Comparison of ENCODE assay signal across 16 cellular contexts in the genomic region with DNA sequence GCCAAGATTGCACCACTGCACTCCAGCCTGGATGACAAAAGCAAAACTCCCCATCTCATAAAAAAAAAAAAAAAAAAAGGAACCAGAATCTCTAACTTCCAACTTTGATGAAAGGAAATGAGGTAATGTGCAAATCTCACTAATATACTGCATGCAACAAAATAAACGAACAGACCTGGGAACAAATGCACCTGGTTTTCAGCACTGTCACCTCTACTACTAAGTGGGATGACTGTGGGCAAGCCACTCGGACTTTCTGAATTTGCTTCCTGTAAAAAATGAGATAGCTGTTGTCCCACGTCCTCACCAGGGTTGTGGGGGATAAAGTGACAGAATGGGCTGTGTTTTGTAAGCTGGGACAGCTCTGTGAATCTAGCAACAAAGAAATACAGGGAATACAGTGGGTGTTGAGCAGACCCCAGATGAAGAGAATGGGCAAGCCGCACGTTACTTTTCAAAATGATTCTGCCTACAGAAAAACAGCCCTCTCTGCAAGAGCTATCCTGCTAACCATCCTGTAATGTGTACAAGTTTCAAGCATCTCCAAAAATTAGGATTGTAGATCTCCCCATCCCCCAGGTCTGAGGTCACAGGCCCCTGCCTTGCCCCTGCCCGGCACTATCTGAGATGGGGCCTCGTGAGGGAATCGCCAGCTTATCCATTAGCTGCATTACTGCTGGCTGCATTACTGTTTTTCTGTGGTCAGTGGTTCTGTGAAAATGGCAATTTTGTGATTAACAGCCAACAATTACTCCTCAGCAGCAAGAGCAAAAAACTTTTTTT.
DNase-seq lines count a peak whose midpoint lies in the region; ATAC-seq and TF ChIP-seq lines count a peak whose summit lies in the region.
"Had no signal": no experiment of that assay in that cellular context is flagged by ENCODE, and none has a peak within 500 bp of the region (broad histone marks: within the 10 kb centered on the region; RNA-seq: fewer than 3 reads in every experiment).

No MANE protein-coding gene starts in this region.

- peaks cover 16% of the 10 kb centered on the region for H3K36me3 ChIP-seq in IMR-90 (ENCODE audit: control insufficient read depth, insufficient read depth, low read length)
- peaks cover 0 to 16% of the 10 kb centered on the region in 2 donors for H3K36me3 ChIP-seq in gastroesophageal sphincter

- 100% methylated on average over 2 of the region's 8 CpGs; no CpG with 5 or more reads in 1 of the 2 experiments for WGBS in IMR-90 (ENCODE audit: extremely low coverage in 2 of 2, insufficient read length in 1 of 2), 2 experiments
- 70 to 75% methylated on average over 5 to 8 of the region's 8 CpGs for WGBS in gastroesophageal sphincter (ENCODE audit: low coverage in 1 of 2), 2 donors

- H3K23ac ChIP-seq in IMR-90 (ENCODE audit: low read depth, low read length) = no peak overlapping the region

- no peak overlapping the region for H4K5ac ChIP-seq in IMR-90 (ENCODE audit: low read depth, low read length)

- no peak overlapping the region for H2BK120ac ChIP-seq in IMR-90 (ENCODE audit: low read depth, low read length)

- no peak overlapping the region for H4K91ac ChIP-seq in IMR-90 (ENCODE audit: insufficient read depth, low read depth, low read length)

- ATAC-seq in IMR-90 (ENCODE audit: low read depth) = no peak
- ATAC-seq in gastroesophageal sphincter = no peak
- ATAC-seq in GM21367 (IDR thresholded peaks at IDR 0.05; ENCODE audit: unreplicated experiment) = no peak
- ATAC-seq: PC-3, psoas muscle had no signal

- no peak overlapping the region for H3K4me3 Mint-ChIP-seq in CD14-positive monocyte
- no peak overlapping the region for H3K4me3 Mint-ChIP-seq in activated CD4-positive, alpha-beta memory T cell treated with anti-CD3 and anti-CD28 coated beads, Interleukin-2, amount 10 ng/mL, durations not matched to agents 7 days and 5 days
- H3K4me3 Mint-ChIP-seq: B cell had no signal

- H4K20me1 ChIP-seq in IMR-90 (ENCODE audit: insufficient read depth, low read length) = peaks cover 22% of the 10 kb centered on the region

- no peak overlapping the region for H2BK20ac ChIP-seq in IMR-90 (ENCODE audit: low read depth, low read length)

- in situ Hi-C loops in IMR-90 (cut with MboI; ENCODE audit: low sequenced_read_pairs) = no loop called here

- CTCF ChIA-PET in IMR-90 (lab: Yijun Ruan, JAX) = interaction anchor here (1.3 kb wide), 1 partner anchor 10 kb away, joined by 4 read pairs; no protein-coding TSS in a partner anchor
- CTCF ChIA-PET in activated CD4-positive, alpha-beta memory T cell treated with anti-CD3 and anti-CD28 coated beads, Interleukin-2, amount 10 ng/mL, durations not matched to agents 7 days and 5 days (lab: Charles Lee) = no interaction called here

- no peak overlapping the region for H3K27ac ChIP-seq in IMR-90 (ENCODE audit: insufficient read depth, low read length)
- H3K27ac ChIP-seq in gastroesophageal sphincter = peak overlapping the region in 3 of 4 donors; percentile 38 to 89 (median 45)
- H3K27ac ChIP-seq: cardiac muscle cell, upper lobe of left lung had no signal

- H3K36me3 Mint-ChIP-seq in CD14-positive monocyte = peaks cover 11% of the 10 kb centered on the region in 2 donors
- peaks cover 14% of the 10 kb centered on the region for H3K36me3 Mint-ChIP-seq in activated CD4-positive, alpha-beta memory T cell treated with anti-CD3 and anti-CD28 coated beads, Interleukin-2, amount 10 ng/mL, durations not matched to agents 7 days and 5 days (ENCODE audit: low read depth)

- no peak overlapping the region for H3K9ac ChIP-seq in IMR-90 (ENCODE audit: low read depth, low read length)

- POLR2A ChIA-PET in IMR-90 (lab: Charles Lee; ENCODE audit: unreplicated experiment) = no interaction called here
- POLR2A ChIA-PET in activated CD4-positive, alpha-beta memory T cell treated with anti-CD3 and anti-CD28 coated beads, Interleukin-2, amount 10 ng/mL, durations not matched to agents 7 days and 5 days (lab: Charles Lee) = interaction anchor here (1.3 to 3.1 kb wide), 2 partner anchors 54 to 83 kb away, joined by 6 to 19 read pairs; a partner anchor contains a TSS

- H2AFZ ChIP-seq in IMR-90 (replicated peaks; ENCODE audit: low read length, poor library complexity) = no peak overlapping the region

- TF ChIP-seq EP300 in gastroesophageal sphincter (IDR thresholded peaks at IDR 0.05) = no peak

- TF ChIP-seq POLR2A in IMR-90 (IDR thresholded peaks at IDR 0.05; ENCODE audit: low read depth, low read length) (no peak), gastroesophageal sphincter (IDR thresholded peaks at IDR 0.05) (no peak)

- peaks cover 26% of the 10 kb centered on the region for H3K4me1 Mint-ChIP-seq in CD14-positive monocyte
- peaks cover 80% of the 10 kb centered on the region for H3K4me1 Mint-ChIP-seq in activated CD4-positive, alpha-beta memory T cell treated with anti-CD3 and anti-CD28 coated beads, Interleukin-2, amount 10 ng/mL, durations not matched to agents 7 days and 5 days

- no peak overlapping the region for H3K18ac ChIP-seq in IMR-90 (ENCODE audit: low read depth, low read length)

- no peak overlapping the region for H3K4me3 ChIP-seq in IMR-90 (ENCODE audit: insufficient read depth, low read depth, low read length)
- no peak overlapping the region for H3K4me3 ChIP-seq in gastroesophageal sphincter
- H3K4me3 ChIP-seq: cardiac muscle cell, psoas muscle, upper lobe of left lung had no signal

- peaks cover 0 to 3% (median 0%) of the 10 kb centered on the region in 3 donors for H3K27me3 Mint-ChIP-seq in CD14-positive monocyte (ENCODE audit: low read depth in 3 of 3)
- no peaks in the 10 kb centered on the region for H3K27me3 Mint-ChIP-seq in activated CD4-positive, alpha-beta memory T cell treated with anti-CD3 and anti-CD28 coated beads, Interleukin-2, amount 10 ng/mL, durations not matched to agents 7 days and 5 days
- H3K27me3 Mint-ChIP-seq: B cell had no signal

- peaks cover 50% of the 10 kb centered on the region for H3K9me1 ChIP-seq in IMR-90 (ENCODE audit: insufficient read depth, low read length)

- H2AK9ac ChIP-seq in IMR-90 (replicated peaks; ENCODE audit: low read depth, low read length, poor library complexity) = no peak overlapping the region

- H3K27me3 ChIP-seq in IMR-90 (ENCODE audit: control insufficient read depth, insufficient read depth, low read length) (no peaks in the 10 kb centered on the region), gastroesophageal sphincter (no peaks in the 10 kb centered on the region)
- H3K27me3 ChIP-seq: cardiac muscle cell, upper lobe of left lung had no signal

- TF ChIP-seq CTCF in CD14-positive monocyte (IDR thresholded peaks at IDR 0.05) (no peak), IMR-90 (conservative IDR thresholded peaks at IDR 0.05; ENCODE audit: low read depth, low read length) (no peak), gastroesophageal sphincter (IDR thresholded peaks at IDR 0.05) (no peak)

- H3K79me1 ChIP-seq in IMR-90 (ENCODE audit: low read depth in 1 of 2, low read length in 2 of 2) = peaks cover 47 to 72% of the 10 kb centered on the region in 2 experiments

- no peak overlapping the region for H2BK5ac ChIP-seq in IMR-90 (ENCODE audit: low read depth, low read length, poor library complexity, severe bottlenecking)

- no peak overlapping the region for H4K8ac ChIP-seq in IMR-90 (ENCODE audit: low read depth in 2 of 2, low read length in 2 of 2)

- H2AK5ac ChIP-seq in IMR-90 (ENCODE audit: low read depth, low read length) = 0 out of 2 replicates have a peak overlapping the region, but pooled peaks have one; percentile 8

- H3K9me3 ChIP-seq in IMR-90 (ENCODE audit: control insufficient read depth, insufficient read depth, low read length) (no peaks in the 10 kb centered on the region), gastroesophageal sphincter (no peaks in the 10 kb centered on the region)
- H3K9me3 ChIP-seq: psoas muscle, upper lobe of left lung had no signal

- dilution Hi-C loops in IMR-90 (cut with HindIII; ENCODE audit: low sequenced_read_pairs, unreplicated experiment) = no loop called here

- no peak for TF ChIP-seq RAD21 in IMR-90 (IDR thresholded peaks at IDR 0.05; ENCODE audit: low read length)

- H3K4me1 ChIP-seq in IMR-90 (ENCODE audit: control insufficient read depth, insufficient read depth, low read length) (peaks cover 34% of the 10 kb centered on the region), gastroesophageal sphincter (peaks cover 21 to 84% (median 42%) of the 10 kb centered on the region in 3 donors)

- peaks cover 0 to 2% (median 0%) of the 10 kb centered on the region in 7 donors for H3K9me3 Mint-ChIP-seq in CD14-positive monocyte
- H3K9me3 Mint-ChIP-seq in activated CD4-positive, alpha-beta memory T cell treated with anti-CD3 and anti-CD28 coated beads, Interleukin-2, amount 10 ng/mL, durations not matched to agents 7 days and 5 days = no peaks in the 10 kb centered on the region

- H3K27ac Mint-ChIP-seq in CD14-positive monocyte = peak overlapping the region; percentile 63 to 93 (median 77)
- peak overlapping the region; percentile 81 for H3K27ac Mint-ChIP-seq in activated CD4-positive, alpha-beta memory T cell treated with anti-CD3 and anti-CD28 coated beads, Interleukin-2, amount 10 ng/mL, durations not matched to agents 7 days and 5 days
- H3K27ac Mint-ChIP-seq: B cell had no signal

- no peak overlapping the region for H3K56ac ChIP-seq in IMR-90 (ENCODE audit: extremely low read depth, insufficient read depth, low read length)

- no TSS peak for BruUV-seq in IMR-90 (replicated peaks; lab: Mats Ljungman, UMichigan)

- intact Hi-C loops in CD14-positive monocyte (cut with micrococcal nuclease) = no loop called here
- intact Hi-C loops in IMR-90 (cut with micrococcal nuclease) = no loop called here

- no peak overlapping the region for H3K4ac ChIP-seq in IMR-90 (ENCODE audit: low read depth, low read length)

- H3K4me2 ChIP-seq in IMR-90 (ENCODE audit: low read depth, low read length) = no peak overlapping the region

- DNase-seq in CD14-positive monocyte (ENCODE audit: low spot score) (no peak), IMR-90 (no peak), mesenteric fat pad (ENCODE audit: low spot score) (no peak), NCI-H82 (lab: John Stamatoyannopoulos, UW) (no peak), NCI-H1694 treated with DMSO at 0.1 percent for 48 hours (lab: John Stamatoyannopoulos, UW) (no peak)
- no peak for DNase-seq in activated CD4-positive, alpha-beta memory T cell treated with anti-CD3 and anti-CD28 coated beads, Interleukin-2, amount 10 ng/mL, durations not matched to agents 7 days and 5 days
- DNase-seq: activated CD4-positive, CD25-positive, alpha-beta regulatory T cell; NCI-H1417; NCI-H345; PC-3; psoas muscle; upper lobe of left lung had no signal

- H2BK15ac ChIP-seq in IMR-90 (ENCODE audit: low read depth, low read length) = no peak overlapping the region

- no peak overlapping the region for H3K14ac ChIP-seq in IMR-90 (replicated peaks; ENCODE audit: low read depth, low read length)
